Comparison of ENCODE assay signal across 8 cellular contexts in genomic region chr7:140326116-140326928, GRCh38.
A peak's percentile ranks its signal among the peaks of the same experiment; 100 is the strongest.
DNase-seq lines count a peak whose midpoint lies in the region; ATAC-seq, FAIRE-seq and TF ChIP-seq lines count a peak whose summit lies in the region.

No MANE protein-coding gene starts in this region.

- no peak overlapping the region for H3K27ac Mint-ChIP-seq in CD8-positive, alpha-beta T cell
- no peak overlapping the region for H3K27ac Mint-ChIP-seq in activated naive CD4-positive, alpha-beta T cell treated with anti-CD3 and anti-CD28 coated beads, Interleukin-2, amount 10 ng/mL, durations not matched to agents 7 days and 5 days

- H3K4me3 Mint-ChIP-seq in CD8-positive, alpha-beta T cell: no peak overlapping the region
- no peak overlapping the region for H3K4me3 Mint-ChIP-seq in activated naive CD4-positive, alpha-beta T cell treated with anti-CD3 and anti-CD28 coated beads, Interleukin-2, amount 10 ng/mL, durations not matched to agents 7 days and 5 days

- TF ChIP-seq CTCF in CD8-positive, alpha-beta T cell (IDR thresholded peaks at IDR 0.05): peak; percentile 57
- TF ChIP-seq CTCF in gastroesophageal sphincter (IDR thresholded peaks at IDR 0.05) (peak; percentile 45 to 82 (median 74)), osteoblast (IDR thresholded peaks at IDR 0.05; ENCODE audit: extremely low read depth, low read depth, low read length) (peak; percentile 89), upper lobe of right lung (IDR thresholded peaks at IDR 0.05) (peak; percentile 68)

- peak; percentile 63 for FAIRE-seq in RCC 7860 (lab: Jason Lieb, UNC)

- peak; percentile 79 for ATAC-seq in CD8-positive, alpha-beta T cell
- ATAC-seq in gastroesophageal sphincter: peak; percentile 87
- ATAC-seq in upper lobe of right lung: peak; percentile 96
- ATAC-seq in HG03469 (IDR thresholded peaks at IDR 0.05; ENCODE audit: unreplicated experiment): no peak

- H4K20me1 ChIP-seq in osteoblast (ENCODE audit: insufficient read depth, low read length): no peaks in the 10 kb centered on the region

- POLR2A ChIA-PET in CD8-positive, alpha-beta T cell (lab: Charles Lee): no interaction called here

- peaks cover 4% of the 10 kb centered on the region for H3K36me3 Mint-ChIP-seq in CD8-positive, alpha-beta T cell
- no peaks in the 10 kb centered on the region for H3K36me3 Mint-ChIP-seq in activated naive CD4-positive, alpha-beta T cell treated with anti-CD3 and anti-CD28 coated beads, Interleukin-2, amount 10 ng/mL, durations not matched to agents 7 days and 5 days

- peak; percentile 13 to 65 (median 45) for DNase-seq in CD8-positive, alpha-beta T cell
- peak; percentile 53 for DNase-seq in HK-2 (ENCODE audit: unreplicated experiment)
- DNase-seq in RCC 7860 (ENCODE audit: low spot score): peak; percentile 38
- DNase-seq in activated naive CD4-positive, alpha-beta T cell treated with anti-CD3 and anti-CD28 coated beads, Interleukin-2, amount 10 ng/mL, durations not matched to agents 7 days and 5 days: peak; percentile 70
- peak; percentile 94 for DNase-seq in osteoblast (ENCODE audit: insufficient read length, low spot score, missing footprints)
- no peak for DNase-seq in upper lobe of right lung

- H3K4me2 ChIP-seq in osteoblast (ENCODE audit: insufficient read depth, low read length): peak overlapping the region; percentile 90

- H3K4me3 ChIP-seq in CD8-positive, alpha-beta T cell (ENCODE audit: low read depth, low read length): no peak overlapping the region
- H3K4me3 ChIP-seq in gastroesophageal sphincter (peak overlapping the region in 1 of 2 donors; percentile 16), osteoblast (ENCODE audit: insufficient read depth, low read length) (peak overlapping the region; percentile 52), upper lobe of right lung (peak overlapping the region; percentile 16)

- peak overlapping the region; percentile 80 for H2AFZ ChIP-seq in osteoblast (ENCODE audit: low read length)

- H3K4me1 ChIP-seq in CD8-positive, alpha-beta T cell (ENCODE audit: insufficient read depth, low read length): peaks cover 8% of the 10 kb centered on the region
- H3K4me1 ChIP-seq in gastroesophageal sphincter: peaks cover 0 to 17% (median 5%) of the 10 kb centered on the region in 3 donors
- H3K4me1 ChIP-seq in osteoblast (ENCODE audit: insufficient read depth, low read length): no peaks in the 10 kb centered on the region
- H3K4me1 ChIP-seq in upper lobe of right lung: peaks cover 6% of the 10 kb centered on the region

- no peak overlapping the region for H3K27ac ChIP-seq in CD8-positive, alpha-beta T cell (ENCODE audit: low read depth, low read length)
- H3K27ac ChIP-seq in gastroesophageal sphincter (peak overlapping the region in 3 of 4 donors; percentile 52 to 60 (median 56)), osteoblast (ENCODE audit: low read depth, low read length) (no peak overlapping the region), upper lobe of right lung (peak overlapping the region; percentile 30)

- CTCF ChIA-PET in CD8-positive, alpha-beta T cell (lab: Charles Lee): interaction anchor here (0.6 to 1.2 kb wide), 6 partner anchors 149 to 599 kb away, joined by 3 to 4 read pairs (median 3); no protein-coding TSS in a partner anchor
- CTCF ChIA-PET in activated naive CD4-positive, alpha-beta T cell treated with anti-CD3 and anti-CD28 coated beads, Interleukin-2, amount 10 ng/mL, durations not matched to agents 7 days and 5 days (lab: Charles Lee): interaction anchor here (0.7 to 3.3 kb wide), 10 partner anchors 10 to 321 kb away, joined by 3 to 18 read pairs (median 4); no protein-coding TSS in a partner anchor

- no peak for TF ChIP-seq EP300 in gastroesophageal sphincter (IDR thresholded peaks at IDR 0.05)

- no peaks in the 10 kb centered on the region for H3K9me3 ChIP-seq in CD8-positive, alpha-beta T cell (ENCODE audit: low read length)
- H3K9me3 ChIP-seq in gastroesophageal sphincter: no peaks in the 10 kb centered on the region
- no peaks in the 10 kb centered on the region for H3K9me3 ChIP-seq in osteoblast (ENCODE audit: low read depth, low read length)
- no peaks in the 10 kb centered on the region for H3K9me3 ChIP-seq in upper lobe of right lung

- intact Hi-C loops in CD8-positive, alpha-beta T cell (cut with DNase I, micrococcal nuclease): loop anchor here (1.0 to 10.0 kb wide), 4 partner anchors 151 to 724 kb away; no protein-coding TSS in a partner anchor
- intact Hi-C loops in upper lobe of right lung (cut with DNase I): no loop called here

- H3K9me3 Mint-ChIP-seq in CD8-positive, alpha-beta T cell: no peaks in the 10 kb centered on the region
- H3K9me3 Mint-ChIP-seq in activated naive CD4-positive, alpha-beta T cell treated with anti-CD3 and anti-CD28 coated beads, Interleukin-2, amount 10 ng/mL, durations not matched to agents 7 days and 5 days: no peaks in the 10 kb centered on the region

- no peaks in the 10 kb centered on the region for H3K27me3 ChIP-seq in CD8-positive, alpha-beta T cell (ENCODE audit: insufficient read depth, low read length)
- H3K27me3 ChIP-seq in gastroesophageal sphincter (no peaks in the 10 kb centered on the region), osteoblast (ENCODE audit: insufficient read depth, low read length) (no peaks in the 10 kb centered on the region), upper lobe of right lung (no peaks in the 10 kb centered on the region)

- H3K79me2 ChIP-seq in osteoblast (ENCODE audit: insufficient read depth, low read length): no peaks in the 10 kb centered on the region

- H3K4me1 Mint-ChIP-seq in CD8-positive, alpha-beta T cell (ENCODE audit: low read depth): no peaks in the 10 kb centered on the region
- no peaks in the 10 kb centered on the region for H3K4me1 Mint-ChIP-seq in activated naive CD4-positive, alpha-beta T cell treated with anti-CD3 and anti-CD28 coated beads, Interleukin-2, amount 10 ng/mL, durations not matched to agents 7 days and 5 days

- no peak for TF ChIP-seq POLR2A in gastroesophageal sphincter (IDR thresholded peaks at IDR 0.05)

- H3K36me3 ChIP-seq in CD8-positive, alpha-beta T cell (ENCODE audit: insufficient read depth, low read length): no peaks in the 10 kb centered on the region
- no peaks in the 10 kb centered on the region for H3K36me3 ChIP-seq in gastroesophageal sphincter
- H3K36me3 ChIP-seq in osteoblast (ENCODE audit: insufficient read depth, low read length): no peaks in the 10 kb centered on the region
- H3K36me3 ChIP-seq in upper lobe of right lung: no peaks in the 10 kb centered on the region

- no peaks in the 10 kb centered on the region for H3K27me3 Mint-ChIP-seq in CD8-positive, alpha-beta T cell (ENCODE audit: low read depth)
- H3K27me3 Mint-ChIP-seq in activated naive CD4-positive, alpha-beta T cell treated with anti-CD3 and anti-CD28 coated beads, Interleukin-2, amount 10 ng/mL, durations not matched to agents 7 days and 5 days: no peaks in the 10 kb centered on the region

- 0 to 5% methylated on average over 8 to 13 of the region's 16 CpGs for WGBS in gastroesophageal sphincter (ENCODE audit: low coverage in 1 of 2), 2 donors

Comparison
In these comparisons a context has a peak if more than half of its experiments do, and no peak if none do; other contexts are left out.
1. H3K27ac ChIP-seq: peak in gastroesophageal sphincter (3 of 4) and upper lobe of right lung (single experiment); none in CD8-positive, alpha-beta T cell (single experiment) and osteoblast (single experiment).
2. Peak in every context shown above with its lines, with median percentiles within 50 percentile points of each other: CTCF ChIP-seq.